In the genomic region with DNA sequence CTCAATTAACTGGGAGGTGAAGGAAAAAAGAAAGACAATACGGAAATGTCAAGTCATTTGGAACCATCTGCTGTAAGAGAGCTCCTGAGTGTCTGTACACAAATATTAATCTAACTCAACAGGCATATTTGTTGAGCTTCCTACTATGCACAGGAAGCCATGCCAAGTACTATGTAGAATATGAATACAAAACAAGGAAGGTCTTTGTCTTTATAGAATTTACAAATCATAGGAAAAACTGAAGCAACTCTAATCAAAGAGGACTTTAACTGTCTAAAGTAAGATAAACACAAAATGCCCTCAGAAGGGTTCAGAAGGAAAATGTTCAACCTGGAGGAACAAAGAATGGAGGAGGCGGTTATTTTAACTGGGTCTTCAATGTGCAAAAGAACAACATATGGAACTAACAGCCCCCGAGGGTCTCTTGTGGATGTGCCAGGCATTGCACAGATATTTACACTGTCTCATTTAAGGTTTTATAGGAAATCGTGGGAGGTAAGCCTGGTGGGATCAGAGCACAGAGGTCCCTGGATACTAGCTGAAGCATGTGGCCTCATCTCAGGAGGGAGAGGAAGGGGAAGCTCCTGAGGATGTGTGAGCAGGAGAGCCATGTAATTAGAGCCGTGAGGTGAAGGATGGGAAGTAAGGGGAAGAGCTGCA, we compare ENCODE assay signal across 11 cellular contexts. TPM values are rescaled to one million over a fixed set of nuclear protein-coding genes. Genes with fewer than 3 reads are reported as not detected.
DNase-seq lines count a peak whose midpoint lies in the region; ATAC-seq and TF ChIP-seq lines count a peak whose summit lies in the region.
"Had no signal": no experiment of that assay in that cellular context is flagged by ENCODE, and none has a peak within 500 bp of the region (broad histone marks: within the 10 kb centered on the region; RNA-seq: fewer than 3 reads in every experiment).

No MANE protein-coding gene starts in this region.

- H3K27ac Mint-ChIP-seq in Caco-2 (ENCODE audit: unreplicated experiment), result peak overlapping the region; percentile 39

- H3K79me2 ChIP-seq in osteoblast (ENCODE audit: insufficient read depth, low read length), result peaks cover 96% of the 10 kb centered on the region

- in situ Hi-C loops in brain microvascular endothelial cell (cut with HindIII; ENCODE audit: low pct_ligation_motif_present, low sequenced_read_pairs), result no loop called here

- peaks cover 70% of the 10 kb centered on the region for H4K20me1 ChIP-seq in osteoblast (ENCODE audit: insufficient read depth, low read length)

- H3K36me3 Mint-ChIP-seq in Caco-2 (ENCODE audit: insufficient read depth, unreplicated experiment), result peaks cover 14% of the 10 kb centered on the region

- POLR2A ChIA-PET in Caco-2 (lab: Charles Lee), result no interaction called here

- peaks cover 11% of the 10 kb centered on the region for H3K4me1 Mint-ChIP-seq in Caco-2 (ENCODE audit: low read depth, unreplicated experiment)

- TF ChIP-seq POLR2A in heart left ventricle (IDR thresholded peaks at IDR 0.05), result no peak

- H3K4me1 ChIP-seq in Caco-2 (peaks cover 4% of the 10 kb centered on the region), osteoblast (ENCODE audit: insufficient read depth, low read length) (peaks cover 43% of the 10 kb centered on the region), heart left ventricle (peaks cover 0 to 51% (median 13%) of the 10 kb centered on the region in 12 donors)

- no peak overlapping the region for H2AFZ ChIP-seq in osteoblast (ENCODE audit: low read length)

- H3K36me3 ChIP-seq in Caco-2 (ENCODE audit: control insufficient read depth, insufficient read depth, low read length) (no peaks in the 10 kb centered on the region; the same call in 1 of the 2 replicates), brain microvascular endothelial cell (replicated peaks) (peaks cover 44% of the 10 kb centered on the region), osteoblast (ENCODE audit: insufficient read depth, low read length) (peaks cover 51% of the 10 kb centered on the region), heart left ventricle (peaks cover 0 to 35% (median 20%) of the 10 kb centered on the region in 9 donors)

- no TSS peak for BruUV-seq in Caco-2 (replicated peaks; lab: Mats Ljungman, UMichigan)

- DNase-seq in Caco-2, result no peak
- DNase-seq in NAMALWA (ENCODE audit: low spot score), result peak; percentile 39
- no peak for DNase-seq in brain microvascular endothelial cell
- DNase-seq in osteoblast (ENCODE audit: insufficient read length, low spot score, missing footprints), result no peak
- no peak for DNase-seq in SK-N-DZ (ENCODE audit: low spot score)
- no peak for DNase-seq in iPS-NIHi7 (ENCODE audit: extremely low spot score)
- no peak for DNase-seq in heart left ventricle
- DNase-seq: GF-D8, NCI-H1930 had no signal

- no peaks in the 10 kb centered on the region for H3K9me3 Mint-ChIP-seq in Caco-2 (ENCODE audit: unreplicated experiment)

- no peaks in the 10 kb centered on the region for H3K27me3 Mint-ChIP-seq in Caco-2 (ENCODE audit: insufficient read depth, unreplicated experiment)

- ATAC-seq in heart left ventricle (no peak), GM21526 (IDR thresholded peaks at IDR 0.05; ENCODE audit: low FRiP score, unreplicated experiment) (no peak)

- H3K27me3 ChIP-seq in Caco-2 (replicated peaks; ENCODE audit: control insufficient read depth, insufficient read depth, low read length) (no peaks in the 10 kb centered on the region), brain microvascular endothelial cell (replicated peaks) (no peaks in the 10 kb centered on the region), osteoblast (ENCODE audit: insufficient read depth, low read length) (no peaks in the 10 kb centered on the region), heart left ventricle (no peaks in the 10 kb centered on the region)

- CTCF ChIA-PET in Caco-2 (lab: Charles Lee), result no interaction called here

- H3K27ac ChIP-seq in brain microvascular endothelial cell (no peak overlapping the region), osteoblast (ENCODE audit: low read depth, low read length) (peak overlapping the region; percentile 31), heart left ventricle (peak overlapping the region in 1 of 12 donors; percentile 87)
- H3K27ac ChIP-seq: epithelial cell of prostate had no signal

- H3K4me3 ChIP-seq in Caco-2 (ENCODE audit: low read depth, low read length) (no peak overlapping the region), brain microvascular endothelial cell (ENCODE audit: low read depth, low read length) (no peak overlapping the region), osteoblast (ENCODE audit: insufficient read depth, low read length) (no peak overlapping the region), heart left ventricle (no peak overlapping the region)

- H3K4me2 ChIP-seq in osteoblast (ENCODE audit: insufficient read depth, low read length), result no peak overlapping the region

- intact Hi-C loops in Caco-2 (cut with micrococcal nuclease; ENCODE audit: unreplicated experiment), result no loop called here
- intact Hi-C loops in heart left ventricle (cut with DNase I), result no loop called here

- no peak for TF ChIP-seq CTCF in Caco-2 (IDR thresholded peaks at IDR 0.05; ENCODE audit: insufficient read depth in 1 of 2, low read depth in 1 of 2, low read length in 1 of 2, severe bottlenecking in 1 of 2, unreplicated experiment in 1 of 2)
- TF ChIP-seq CTCF in brain microvascular endothelial cell (IDR thresholded peaks at IDR 0.05; ENCODE audit: low read depth, low read length, missing control alignments), result peak; percentile 45
- no peak for TF ChIP-seq CTCF in osteoblast (IDR thresholded peaks at IDR 0.05; ENCODE audit: extremely low read depth, low read depth, low read length)
- no peak for TF ChIP-seq CTCF in heart left ventricle (IDR thresholded peaks at IDR 0.05)

- no peak overlapping the region for H3K4me3 Mint-ChIP-seq in Caco-2 (ENCODE audit: unreplicated experiment)

- H3K9me3 ChIP-seq in Caco-2, result no peaks in the 10 kb centered on the region; the same call in 1 of the 2 replicates
- H3K9me3 ChIP-seq in osteoblast (ENCODE audit: low read depth, low read length), result no peaks in the 10 kb centered on the region
- H3K9me3 ChIP-seq in heart left ventricle, result peaks cover 0 to 4% (median 0%) of the 10 kb centered on the region in 12 donors

- 74 to 83% (median 79%) methylated on average over 5 of the region's 5 CpGs for WGBS in heart left ventricle, 4 donors

RNA-seq across cellular contexts. Expression of gene FAM114A1, which starts 5.8 kb away (rescaled TPM):
- total RNA-seq in Caco-2 (2022) (20.8 and 21.7 TPM in 2 replicates), osteoblast (352 and 392 TPM in 2 replicates), heart left ventricle (10 to 100 TPM; 11.4 to 41.5 (median 24.2) TPM)
- polyA plus RNA-seq in SK-N-DZ (2014; cell fraction: cytosol; rRNA removed), result 5.1 and 10.9 TPM in 2 replicates
- 6.9 and 13.3 TPM in 2 replicates for polyA plus RNA-seq in SK-N-DZ (2014; cell fraction: nucleus; rRNA removed)
- polyA plus RNA-seq in heart left ventricle, result 10 to 100 TPM in 1 of 2 donors, 1 to 10 TPM in 1; 6.0 to 23.2 TPM

RNA-seq across cellular contexts. Expression of gene TLR6, which starts 16.8 kb away (rescaled TPM):
- total RNA-seq in Caco-2 (2022) (not detected in 2 replicates), osteoblast (5.1 and 7.4 TPM in 2 replicates), heart left ventricle (1 to 10 TPM in 8 of 9 donors, under 1 TPM in 1; 0.83 to 9.8 (median 1.2) TPM)
- not detected in 2 replicates for polyA plus RNA-seq in SK-N-DZ (2014; cell fraction: cytosol; rRNA removed)
- polyA plus RNA-seq in SK-N-DZ (2014; cell fraction: nucleus; rRNA removed), result not detected in 2 replicates
- under 1 TPM; 0.15 to 0.22 TPM for polyA plus RNA-seq in heart left ventricle
